In the genomic region with DNA sequence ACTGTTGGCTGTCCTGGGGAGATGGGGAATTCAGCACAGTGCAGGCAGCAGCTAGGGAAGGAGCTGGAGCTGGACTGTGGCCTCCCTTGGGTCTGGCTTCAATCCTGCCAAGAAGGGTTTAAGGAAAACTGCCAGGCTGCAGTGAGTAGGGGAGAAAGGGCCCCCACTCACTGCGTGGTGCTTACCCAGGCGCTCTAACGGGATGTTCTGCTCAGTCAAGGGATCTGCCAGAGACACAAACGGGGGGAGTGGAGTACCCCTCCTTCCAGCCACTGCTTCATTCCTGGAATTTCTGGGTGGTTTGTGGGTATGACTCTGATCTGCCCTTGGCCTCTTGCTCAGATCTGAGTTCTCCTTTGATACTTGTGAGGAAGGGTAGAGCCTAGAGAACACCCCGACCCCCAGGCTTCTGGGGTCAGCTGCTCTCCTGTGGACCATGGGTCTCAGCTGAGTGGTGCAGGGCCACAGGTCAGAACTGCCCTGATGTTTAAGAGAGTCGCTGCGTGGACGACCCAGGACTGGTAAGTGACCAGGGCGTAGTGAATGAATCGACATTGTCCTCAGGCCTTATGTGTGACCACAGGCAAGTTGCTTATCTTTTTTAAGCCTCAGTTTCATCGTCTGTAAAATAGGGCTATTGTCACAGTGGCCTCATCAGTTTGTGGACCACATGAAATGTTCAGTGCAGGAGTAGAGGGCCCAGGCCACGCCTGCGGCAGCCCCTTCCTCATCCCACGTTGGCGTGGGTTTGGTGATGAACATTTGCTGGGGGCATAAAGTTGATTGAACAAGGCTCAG, we compare ENCODE assay signal across 12 cellular contexts. TPM values are rescaled to one million over a fixed set of nuclear protein-coding genes. Genes with fewer than 3 reads are reported as not detected.
DNase-seq lines count a peak whose midpoint lies in the region; ATAC-seq and TF ChIP-seq lines count a peak whose summit lies in the region.
"Had no signal": no experiment of that assay in that cellular context is flagged by ENCODE, and none has a peak within 500 bp of the region (broad histone marks: within the 10 kb centered on the region; RNA-seq: fewer than 3 reads in every experiment).

No MANE protein-coding gene starts in this region.

- no peaks in the 10 kb centered on the region for H3K27me3 ChIP-seq in brain microvascular endothelial cell (replicated peaks)
- no peaks in the 10 kb centered on the region for H3K27me3 ChIP-seq in layer of hippocampus (ENCODE audit: control insufficient read depth, insufficient read depth, low read length)

- peak overlapping the region; percentile 74 for H3K27ac ChIP-seq in brain microvascular endothelial cell
- H3K27ac ChIP-seq in layer of hippocampus (ENCODE audit: low read depth, low read length), result peak overlapping the region; percentile 6
- peak overlapping the region in 11 of 21 experiments; percentile 2 to 75 (median 30) for H3K27ac ChIP-seq in skin epidermis
- H3K27ac ChIP-seq: parathyroid adenoma had no signal

- TF ChIP-seq CTCF in brain microvascular endothelial cell (IDR thresholded peaks at IDR 0.05; ENCODE audit: low read depth, low read length, missing control alignments), result no peak

- no peak overlapping the region for H3K27ac Mint-ChIP-seq in activated T-helper 1 cell treated with anti-CD3 and anti-CD28 coated beads, Interleukin-12 subunit alpha, Interleukin-12 subunit beta, Interleukin-2, Interleukin-4 antibody, amounts not matched to agents 30 ng/mL and 10 ng/mL and 1 ng/mL, durations not matched to agents 14 hours and 24 hours and 36 hours
- H3K27ac Mint-ChIP-seq: T-helper 2 cell treated with Interferon-gamma antibody and Interleukin-4, amounts not matched to agents 5 μg/mL and 100 μg/mL, for 36 hours had no signal

- intact Hi-C loops in activated T-helper 1 cell treated with anti-CD3 and anti-CD28 coated beads, Interleukin-12 subunit alpha, Interleukin-12 subunit beta, Interleukin-2, Interleukin-4 antibody, amounts not matched to agents 30 ng/mL and 10 ng/mL and 1 ng/mL, durations not matched to agents 14 hours and 24 hours and 36 hours (cut with micrococcal nuclease), result no loop called here

- ATAC-seq in esophagus mucosa (no peak), GM18909 (IDR thresholded peaks at IDR 0.05; ENCODE audit: poor library complexity, unreplicated experiment) (no peak)

- no peak overlapping the region for H3K4me3 Mint-ChIP-seq in activated T-helper 1 cell treated with anti-CD3 and anti-CD28 coated beads, Interleukin-12 subunit alpha, Interleukin-12 subunit beta, Interleukin-2, Interleukin-4 antibody, amounts not matched to agents 30 ng/mL and 10 ng/mL and 1 ng/mL, durations not matched to agents 14 hours and 24 hours and 36 hours
- H3K4me3 Mint-ChIP-seq: T-helper 2 cell treated with Interferon-gamma antibody and Interleukin-4, amounts not matched to agents 5 μg/mL and 100 μg/mL, for 36 hours had no signal

- H3K36me3 ChIP-seq in brain microvascular endothelial cell (replicated peaks), result no peaks in the 10 kb centered on the region

- H3K27me3 Mint-ChIP-seq in activated T-helper 1 cell treated with anti-CD3 and anti-CD28 coated beads, Interleukin-12 subunit alpha, Interleukin-12 subunit beta, Interleukin-2, Interleukin-4 antibody, amounts not matched to agents 30 ng/mL and 10 ng/mL and 1 ng/mL, durations not matched to agents 14 hours and 24 hours and 36 hours (ENCODE audit: insufficient read depth), result peaks cover 9% of the 10 kb centered on the region

- H3K36me3 Mint-ChIP-seq in activated T-helper 1 cell treated with anti-CD3 and anti-CD28 coated beads, Interleukin-12 subunit alpha, Interleukin-12 subunit beta, Interleukin-2, Interleukin-4 antibody, amounts not matched to agents 30 ng/mL and 10 ng/mL and 1 ng/mL, durations not matched to agents 14 hours and 24 hours and 36 hours (ENCODE audit: low read depth), result no peaks in the 10 kb centered on the region

- H3K4me3 ChIP-seq in brain microvascular endothelial cell (ENCODE audit: low read depth, low read length) (no peak overlapping the region), skin epidermis (no peak overlapping the region)

- H3K4me1 Mint-ChIP-seq in activated T-helper 1 cell treated with anti-CD3 and anti-CD28 coated beads, Interleukin-12 subunit alpha, Interleukin-12 subunit beta, Interleukin-2, Interleukin-4 antibody, amounts not matched to agents 30 ng/mL and 10 ng/mL and 1 ng/mL, durations not matched to agents 14 hours and 24 hours and 36 hours (ENCODE audit: low read depth), result no peaks in the 10 kb centered on the region

- no peaks in the 10 kb centered on the region for H3K9me3 Mint-ChIP-seq in activated T-helper 1 cell treated with anti-CD3 and anti-CD28 coated beads, Interleukin-12 subunit alpha, Interleukin-12 subunit beta, Interleukin-2, Interleukin-4 antibody, amounts not matched to agents 30 ng/mL and 10 ng/mL and 1 ng/mL, durations not matched to agents 14 hours and 24 hours and 36 hours
- H3K9me3 Mint-ChIP-seq: T-helper 2 cell treated with Interferon-gamma antibody and Interleukin-4, amounts not matched to agents 5 μg/mL and 100 μg/mL, for 36 hours had no signal

- DNase-seq in H4 (ENCODE audit: low spot score) (peak; percentile 71), brain microvascular endothelial cell (peak; percentile 80)
- DNase-seq in activated naive CD4-positive, alpha-beta T cell treated with Interleukin-2 at 50 U/mL for 16 hours, result no peak
- DNase-seq in activated T-helper 1 cell treated with anti-CD3 and anti-CD28 coated beads, Interleukin-12 subunit alpha, Interleukin-12 subunit beta, Interleukin-2, Interleukin-4 antibody, amounts not matched to agents 30 ng/mL and 10 ng/mL and 1 ng/mL, durations not matched to agents 14 hours and 24 hours and 36 hours (ENCODE audit: low spot score), result no peak
- DNase-seq: activated effector memory CD4-positive, alpha-beta T cell treated with Interleukin-2 at 50 U/mL for 16 hours; NCI-H1694 treated with DMSO at 0.1 percent for 48 hours had no signal

- in situ Hi-C loops in brain microvascular endothelial cell (cut with HindIII; ENCODE audit: low pct_ligation_motif_present, low sequenced_read_pairs), result no loop called here

RNA-seq across cellular contexts. Expression of a gene that starts 9.6 kb away (rescaled TPM):
- 5.7 and 10.3 TPM in 2 replicates for total RNA-seq in H4 (2014; rRNA removed; shearing (Covaris generic))
- 6.5 TPM for total RNA-seq in esophagus mucosa
- total RNA-seq in activated T-helper 1 cell treated with anti-CD3 and anti-CD28 coated beads, Interleukin-12 subunit alpha, Interleukin-12 subunit beta, Interleukin-2, Interleukin-4 antibody, amounts not matched to agents 30 ng/mL and 10 ng/mL and 1 ng/mL, durations not matched to agents 14 hours and 24 hours and 36 hours, result 0.20 TPM in 1 of 2 replicates, not detected in the other

Comparison
In these comparisons a context has a peak if more than half of its experiments do, and no peak if none do; other contexts are left out.
1. DNase-seq: peak in H4 (single experiment) and brain microvascular endothelial cell (single experiment); none in activated naive CD4-positive, alpha-beta T cell treated with Interleukin-2 at 50 U/mL for 16 hours (single experiment) and activated T-helper 1 cell treated with anti-CD3 and anti-CD28 coated beads, Interleukin-12 subunit alpha, Interleukin-12 subunit beta, Interleukin-2, Interleukin-4 antibody, amounts not matched to agents 30 ng/mL and 10 ng/mL and 1 ng/mL, durations not matched to agents 14 hours and 24 hours and 36 hours (single experiment).
2. H3K27ac ChIP-seq: peak in every context shown above with its lines; median percentile 74 in brain microvascular endothelial cell; 30 in skin epidermis; 6 in layer of hippocampus.